Comparison of ENCODE assay signal across 15 cellular contexts in the genomic region with DNA sequence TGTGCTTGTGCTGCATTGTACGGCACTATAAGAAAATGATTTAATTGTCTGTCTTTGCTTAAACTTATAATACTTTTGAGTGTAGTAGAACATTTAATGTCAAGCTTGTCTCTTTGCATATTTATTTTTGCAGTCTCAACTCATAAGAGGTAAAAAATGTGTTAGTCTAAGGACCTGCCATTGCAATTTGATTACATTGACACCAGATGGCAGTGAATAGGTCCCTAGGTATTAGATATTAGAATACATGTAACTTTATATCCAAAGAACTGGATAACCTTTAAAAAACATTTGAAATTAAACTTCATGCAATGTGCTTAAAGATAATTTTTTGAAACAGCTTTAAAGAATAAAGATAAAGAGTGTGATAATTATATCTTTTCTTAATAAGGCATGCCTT.
DNase-seq lines count a peak whose midpoint lies in the region; ATAC-seq, FAIRE-seq and TF ChIP-seq lines count a peak whose summit lies in the region.
"Had no signal": no experiment of that assay in that cellular context is flagged by ENCODE, and none has a peak within 500 bp of the region (broad histone marks: within the 10 kb centered on the region; RNA-seq: fewer than 3 reads in every experiment).

No MANE protein-coding gene starts in this region.

- H3K9me3 ChIP-seq in Loucy (ENCODE audit: insufficient read depth, low read depth, low read length) (no peaks in the 10 kb centered on the region; the same call in 1 of the 2 replicates), pancreas (no peaks in the 10 kb centered on the region)
- H3K9me3 ChIP-seq: MG63 had no signal

- no peaks in the 10 kb centered on the region for H3K9me2 ChIP-seq in Loucy (replicated peaks; ENCODE audit: low read depth, low read length)

- DNase-seq in NCI-H82 (lab: John Stamatoyannopoulos, UW) (peak; percentile 54), NCI-H82 treated with DMSO at 0.1 percent for 48 hours (lab: John Stamatoyannopoulos, UW; ENCODE audit: unreplicated experiment) (no peak), retinal pigment epithelial cell (ENCODE audit: low read depth) (no peak), pancreas (no peak)
- DNase-seq: activated CD4-positive, alpha-beta T cell treated with anti-CD3 and anti-CD28 coated beads for 4 hours; effector CD8-positive, alpha-beta T cell; foreskin melanocyte; MG63; stomach had no signal

- H3K27me3 ChIP-seq in Loucy (ENCODE audit: insufficient read depth, low read length, poor library complexity, severe bottlenecking), result no peaks in the 10 kb centered on the region
- H3K27me3 ChIP-seq in pancreas, result no peaks in the 10 kb centered on the region
- H3K27me3 ChIP-seq: MG63, stomach had no signal

- H3K79me2 ChIP-seq in Loucy (ENCODE audit: insufficient read depth, low read length), result no peaks in the 10 kb centered on the region

- TF ChIP-seq CTCF in Loucy (conservative IDR thresholded peaks at IDR 0.05; ENCODE audit: low read length) (peak; percentile 28; the same call in 1 of the 2 replicates), VCaP (conservative IDR thresholded peaks at IDR 0.05) (peak; percentile 81), retinal pigment epithelial cell (conservative IDR thresholded peaks at IDR 0.05; ENCODE audit: low read depth, low read length) (peak; percentile 44), pancreas (IDR thresholded peaks at IDR 0.05) (no peak)

- H3K36me3 ChIP-seq in Loucy (ENCODE audit: insufficient read depth, low read length) (no peaks in the 10 kb centered on the region), pancreas (no peaks in the 10 kb centered on the region)
- H3K36me3 ChIP-seq: MG63, stomach had no signal

- H3K9ac ChIP-seq in Loucy (ENCODE audit: low read depth, low read length, poor library complexity, severe bottlenecking), result no peak overlapping the region

- H3K4me1 ChIP-seq in Loucy (ENCODE audit: insufficient read depth, low read length, poor library complexity, severe bottlenecking) (no peaks in the 10 kb centered on the region), pancreas (no peaks in the 10 kb centered on the region)
- H3K4me1 ChIP-seq: stomach had no signal

- no peak overlapping the region for H3K4me3 ChIP-seq in Loucy (ENCODE audit: low read length, poor library complexity, severe bottlenecking)
- H3K4me3 ChIP-seq in retinal pigment epithelial cell (ENCODE audit: low read length), result no peak overlapping the region
- no peak overlapping the region for H3K4me3 ChIP-seq in pancreas
- H3K4me3 ChIP-seq: MG63, skin epidermis, stomach had no signal

- no peaks in the 10 kb centered on the region for H3F3A ChIP-seq in Loucy (ENCODE audit: low read depth)

- H4K20me1 ChIP-seq in Loucy (ENCODE audit: insufficient read depth, low read length, poor library complexity, severe bottlenecking), result no peaks in the 10 kb centered on the region

- intact Hi-C loops in pancreas (cut with DNase I), result no loop called here

- WGBS in pancreas, 2 donors, result 93 to 96% methylated on average over 1 of the region's 1 CpG

- no peak for FAIRE-seq in pancreas (lab: Jason Lieb, UNC)

- ATAC-seq in pancreas (no peak), HG02763 (IDR thresholded peaks at IDR 0.05; ENCODE audit: unreplicated experiment) (no peak), HG03565 (IDR thresholded peaks at IDR 0.05; ENCODE audit: unreplicated experiment) (no peak)
- ATAC-seq: activated naive CD4-positive, alpha-beta T cell treated with anti-CD3 and anti-CD28 coated beads, Interleukin-2, amount 50 U/mL, for 72 hours had no signal

- no peak overlapping the region for H3K27ac ChIP-seq in VCaP
- no peak overlapping the region for H3K27ac ChIP-seq in pancreas
- H3K27ac ChIP-seq: skin epidermis, stomach had no signal

- H2AFZ ChIP-seq in Loucy (ENCODE audit: low read length), result no peak overlapping the region

- H3K4me2 ChIP-seq in Loucy (ENCODE audit: low read depth, low read length, poor library complexity, severe bottlenecking), result no peak overlapping the region

Comparison
In these comparisons a context has a peak if more than half of its experiments do, and no peak if none do; other contexts are left out.
1. CTCF ChIP-seq: peak in Loucy (single experiment), VCaP (single experiment) and retinal pigment epithelial cell (single experiment); none in pancreas (0 of 4).